8 cellular contexts compared by ENCODE assay signal in genomic region chr5:66144799-66145390, GRCh38. TPM values are rescaled to one million over a fixed set of nuclear protein-coding genes. Genes with fewer than 3 reads are reported as not detected.
DNase-seq lines count a peak whose midpoint lies in the region; ATAC-seq and TF ChIP-seq lines count a peak whose summit lies in the region.

No MANE protein-coding gene starts in this region.

- POLR2A ChIA-PET in PC-9 (lab: Charles Lee; ENCODE audit: unreplicated experiment): interaction anchor here (0.7 kb wide), 2 partner anchors 78 to 283 kb away, joined by 3 to 5 read pairs; no protein-coding TSS in a partner anchor

- in situ Hi-C loops in Caki2 (cut with HindIII; ENCODE audit: low pct_unique_long_range_greater_than_20kb, low sequenced_read_pairs): no loop called here

- CTCF ChIA-PET in PC-9 (lab: Charles Lee): no interaction called here

- TSS peak; percentile 70 for BruUV-seq in PC-9 (replicated peaks; lab: Mats Ljungman, UMichigan)

- H3K27ac ChIP-seq in PC-9: peak overlapping the region; percentile 84
- H3K27ac ChIP-seq in coronary artery: peak overlapping the region; percentile 98 to 99

- peaks cover 55% of the 10 kb centered on the region for H3K79me2 ChIP-seq in PC-9 (ENCODE audit: low read depth)

- H3K27me3 Mint-ChIP-seq in mesothelial cell of epicardium (ENCODE audit: low read depth) (peaks cover 8% of the 10 kb centered on the region), type B pancreatic cell (peaks cover 3% of the 10 kb centered on the region)

- H3K9me3 Mint-ChIP-seq in mesothelial cell of epicardium (peaks cover 4% of the 10 kb centered on the region), type B pancreatic cell (peaks cover 3% of the 10 kb centered on the region)

- no peaks in the 10 kb centered on the region for H3K9me2 ChIP-seq in PC-9 (ENCODE audit: insufficient read depth)

- H3K4me3 ChIP-seq in PC-9 (peak overlapping the region; percentile 97), coronary artery (peak overlapping the region; percentile 85)

- intact Hi-C loops in PC-9 (cut with micrococcal nuclease; ENCODE audit: unreplicated experiment): loop anchor here (5.0 kb wide), 2 partner anchors 43 to 333 kb away; no protein-coding TSS in a partner anchor

- H3K4me2 ChIP-seq in PC-9: peak overlapping the region; percentile 100

- H3K36me3 Mint-ChIP-seq in mesothelial cell of epicardium: peaks cover 5% of the 10 kb centered on the region
- H3K36me3 Mint-ChIP-seq in type B pancreatic cell: peaks cover 4% of the 10 kb centered on the region

- peaks cover 31% of the 10 kb centered on the region for H3K4me1 ChIP-seq in PC-9 (replicated peaks; ENCODE audit: insufficient read depth)

- H3K9me3 ChIP-seq in PC-9 (ENCODE audit: insufficient read depth, low read depth): no peaks in the 10 kb centered on the region; the same call in 1 of the 2 replicates

- H3K36me3 ChIP-seq in PC-9 (ENCODE audit: low read depth): peaks cover 11% of the 10 kb centered on the region; the same call in 1 of the 2 replicates

- DNase-seq in Caki2 (ENCODE audit: low read depth) (peak; percentile 85), PC-9 (no peak), coronary artery (ENCODE audit: low spot score) (no peak), mesothelial cell of epicardium (ENCODE audit: low spot score in 2 of 2, unreplicated experiment in 2 of 2) (no peak), type B pancreatic cell (ENCODE audit: extremely low spot score, unreplicated experiment) (no peak), KG1 (lab: John Stamatoyannopoulos, UW) (no peak)

- H4K20me1 ChIP-seq in PC-9 (ENCODE audit: insufficient read depth): peaks cover 28% of the 10 kb centered on the region

- H3K27me3 ChIP-seq in PC-9 (ENCODE audit: insufficient read depth, low read depth): no peaks in the 10 kb centered on the region

- H2AFZ ChIP-seq in PC-9: peak overlapping the region; percentile 89

- peaks cover 24% of the 10 kb centered on the region for H3K4me1 Mint-ChIP-seq in mesothelial cell of epicardium
- H3K4me1 Mint-ChIP-seq in type B pancreatic cell (ENCODE audit: unreplicated experiment): peaks cover 13% of the 10 kb centered on the region

- peak; percentile 47 for ATAC-seq in GM19351 (IDR thresholded peaks at IDR 0.05; ENCODE audit: unreplicated experiment)
- ATAC-seq in HG03354 (IDR thresholded peaks at IDR 0.05; ENCODE audit: poor library complexity, severe bottlenecking, unreplicated experiment): peak; percentile 55

- TF ChIP-seq CTCF in PC-9 (conservative IDR thresholded peaks at IDR 0.05): no peak
- no peak for TF ChIP-seq CTCF in coronary artery (IDR thresholded peaks at IDR 0.05)
- no peak for TF ChIP-seq CTCF in mesothelial cell of epicardium (IDR thresholded peaks at IDR 0.05; ENCODE audit: unreplicated experiment)
- TF ChIP-seq CTCF in type B pancreatic cell (conservative IDR thresholded peaks at IDR 0.05): no peak

- H3K4me3 Mint-ChIP-seq in mesothelial cell of epicardium: peak overlapping the region; percentile 88
- peak overlapping the region; percentile 98 for H3K4me3 Mint-ChIP-seq in type B pancreatic cell

- H3F3A ChIP-seq in PC-9 (ENCODE audit: insufficient read depth, low read depth): peaks cover 29% of the 10 kb centered on the region

- H3K27ac Mint-ChIP-seq in mesothelial cell of epicardium: peak overlapping the region; percentile 98
- peak overlapping the region; percentile 100 for H3K27ac Mint-ChIP-seq in type B pancreatic cell

RNA-seq across cellular contexts. Expression of gene SREK1, which starts 0.8 kb away (rescaled TPM):
- 6.1 and 6.5 TPM in 2 replicates for total RNA-seq in Caki2 (2014; rRNA removed; shearing (Covaris generic); ENCODE audit: low replicate concordance)
- total RNA-seq in PC-9 (2021): 73.8 and 82.8 TPM in 2 replicates
- total RNA-seq in mesothelial cell of epicardium: 128 to 142 TPM (median 138 TPM) in 3 replicates
- 60.7 and 81.1 TPM in 2 replicates for total RNA-seq in type B pancreatic cell (ENCODE audit: low replicate concordance)
